ENCODE assay signal across 33 cellular contexts in the genomic region with DNA sequence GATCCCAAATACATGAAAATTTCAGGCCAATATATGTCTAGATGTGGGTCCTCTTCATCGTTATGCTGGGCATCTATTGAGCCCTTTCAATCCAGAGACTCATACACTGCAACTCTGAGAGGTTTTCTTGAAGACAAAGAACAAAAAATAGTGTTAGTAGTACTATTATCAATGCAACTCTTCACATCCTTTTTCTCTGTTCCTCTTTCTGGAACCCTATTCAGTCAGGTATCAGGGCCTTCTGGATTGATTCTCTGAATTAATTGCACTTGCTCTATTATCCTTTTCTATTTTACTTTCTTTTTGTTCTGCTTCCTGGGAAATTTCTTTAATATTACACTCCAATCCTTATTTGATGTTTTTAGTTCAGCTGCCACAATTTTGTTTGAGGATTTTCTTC.
"Had no signal": no experiment of that assay in that cellular context is flagged by ENCODE, and none has a peak within 500 bp of the region (broad histone marks: within the 10 kb centered on the region; RNA-seq: fewer than 3 reads in every experiment).

No MANE protein-coding gene starts in this region.

- H3K36me3 ChIP-seq: brain microvascular endothelial cell, esophagus muscularis mucosa, gastrocnemius medialis, heart left ventricle had no signal

- H3K27ac ChIP-seq: brain microvascular endothelial cell, esophagus muscularis mucosa, foreskin keratinocyte, gastrocnemius medialis, heart left ventricle, VCaP had no signal

- H3K27ac Mint-ChIP-seq: activated CD4-positive, alpha-beta T cell treated with anti-CD3 and anti-CD28 coated beads, Interleukin-2, amount 10 ng/mL, durations not matched to agents 7 days and 5 days; activated CD8-positive, alpha-beta T cell treated with anti-CD3 and anti-CD28 coated beads for 36 hours; activated naive CD8-positive, alpha-beta T cell; activated T-helper 17 cell treated with anti-CD3 and anti-CD28 coated beads, Interleukin-2, amount 50 U/mL, for 72 hours; effector memory CD8-positive, alpha-beta T cell; WTC11 had no signal

- DNase-seq: activated CD4-positive, alpha-beta T cell treated with anti-CD3 and anti-CD28 coated beads for 1 hour; activated CD4-positive, alpha-beta T cell treated with anti-CD3 and anti-CD28 coated beads for 4 hours; activated CD4-positive, alpha-beta T cell treated with anti-CD3 and anti-CD28 coated beads, Interleukin-2, amount 10 ng/mL, durations not matched to agents 7 days and 5 days; activated CD4-positive, alpha-beta T cell treated with anti-CD3 and anti-CD28 coated beads, Interleukin-2, amount 50 U/mL, for 4 hours; activated CD8-positive, alpha-beta memory T cell treated with anti-CD3 and anti-CD28 coated beads for 24 hours; activated CD8-positive, alpha-beta T cell treated with anti-CD3 and anti-CD28 coated beads for 36 hours; activated effector memory CD4-positive, alpha-beta T cell treated with Interleukin-2 at 50 U/mL for 16 hours; activated gamma-delta T cell treated with Interleukin-2 at 50 U/mL for 16 hours; activated naive CD4-positive, alpha-beta T cell treated with anti-CD3 and anti-CD28 coated beads, Interleukin-2, amount 50 U/mL, for 16 hours; activated naive CD4-positive, alpha-beta T cell treated with Interleukin-2 at 50 U/mL for 16 hours; activated T-cell treated with anti-CD3 and anti-CD28 coated beads, Interleukin-2, amount 50 U/mL, for 4 hours; amniotic stem cell; anterior cingulate cortex; brain microvascular endothelial cell; cortex of kidney; dermis blood vessel endothelial cell; effector CD4-positive, alpha-beta T cell; effector memory CD8-positive, alpha-beta T cell; erythroblast; foreskin keratinocyte; gastrocnemius medialis; glutamatergic neuron; heart left ventricle; T-helper 2 cell had no signal

- FAIRE-seq: astrocyte, bronchial epithelial cell, colon, TTC549 had no signal

- H3K4me3 ChIP-seq: esophagus muscularis mucosa, gastrocnemius medialis, heart left ventricle had no signal

- H3K27me3 Mint-ChIP-seq: activated CD8-positive, alpha-beta T cell treated with anti-CD3 and anti-CD28 coated beads for 36 hours; activated naive CD8-positive, alpha-beta T cell; activated T-helper 17 cell treated with anti-CD3 and anti-CD28 coated beads, Interleukin-2, amount 50 U/mL, for 72 hours had no signal

- H3K4me1 ChIP-seq: esophagus muscularis mucosa, foreskin keratinocyte, gastrocnemius medialis, heart left ventricle had no signal

- H3K9me3 Mint-ChIP-seq: activated CD4-positive, alpha-beta T cell treated with anti-CD3 and anti-CD28 coated beads, Interleukin-2, amount 10 ng/mL, durations not matched to agents 7 days and 5 days; activated CD8-positive, alpha-beta T cell treated with anti-CD3 and anti-CD28 coated beads for 36 hours; activated T-cell treated with anti-CD3 and anti-CD28 coated beads, Interleukin-2, amount 50 U/mL, for 4 hours; activated T-helper 17 cell treated with anti-CD3 and anti-CD28 coated beads, Interleukin-2, amount 50 U/mL, for 72 hours; effector memory CD8-positive, alpha-beta T cell; WTC11 had no signal

- H3K27me3 ChIP-seq: brain microvascular endothelial cell, esophagus muscularis mucosa, gastrocnemius medialis, heart left ventricle had no signal

- ATAC-seq: activated CD8-positive, alpha-beta T cell treated with anti-CD3 and anti-CD28 coated beads for 36 hours; activated T-cell treated with anti-CD3 and anti-CD28 coated beads, Interleukin-2, amount 50 U/mL, for 4 hours; activated T-helper 17 cell treated with anti-CD3 and anti-CD28 coated beads, Interleukin-2, amount 50 U/mL, for 72 hours; effector memory CD8-positive, alpha-beta T cell; foreskin keratinocyte; gastrocnemius medialis; heart left ventricle; WTC11 had no signal

- H3K36me3 Mint-ChIP-seq: WTC11 had no signal

- H3K9me3 ChIP-seq: esophagus muscularis mucosa, gastrocnemius medialis, heart left ventricle had no signal

- H3K4me1 Mint-ChIP-seq: activated T-helper 17 cell treated with anti-CD3 and anti-CD28 coated beads, Interleukin-2, amount 50 U/mL, for 72 hours had no signal

- H3K4me3 Mint-ChIP-seq: activated CD4-positive, alpha-beta T cell treated with anti-CD3 and anti-CD28 coated beads, Interleukin-2, amount 10 ng/mL, durations not matched to agents 7 days and 5 days; activated CD8-positive, alpha-beta T cell treated with anti-CD3 and anti-CD28 coated beads for 36 hours; activated naive CD8-positive, alpha-beta T cell; activated T-cell treated with anti-CD3 and anti-CD28 coated beads, Interleukin-2, amount 50 U/mL, for 4 hours; activated T-helper 17 cell treated with anti-CD3 and anti-CD28 coated beads, Interleukin-2, amount 50 U/mL, for 72 hours; effector memory CD8-positive, alpha-beta T cell; WTC11 had no signal
